Comparison of ENCODE assay signal across 25 cellular contexts in genomic region chr11:15127341-15127740, GRCh38. TPM values are rescaled to one million over a fixed set of nuclear protein-coding genes. Genes with fewer than 3 reads are reported as not detected.
DNase-seq lines count a peak whose midpoint lies in the region; ATAC-seq, FAIRE-seq and TF ChIP-seq lines count a peak whose summit lies in the region.
"Had no signal": no experiment of that assay in that cellular context is flagged by ENCODE, and none has a peak within 500 bp of the region (broad histone marks: within the 10 kb centered on the region; RNA-seq: fewer than 3 reads in every experiment).

No MANE protein-coding gene starts in this region.

- TF ChIP-seq CTCF in pancreas (IDR thresholded peaks at IDR 0.05), result no peak

- no peak for ATAC-seq in pancreas
- ATAC-seq: activated CD4-positive, alpha-beta T cell treated with anti-CD3 and anti-CD28 coated beads for 36 hours; GM12878; left ventricle myocardium superior; stimulated activated naive CD8-positive, alpha-beta T cell treated with anti-CD3 and anti-CD28 coated beads, Interleukin-15, Interleukin-2, amounts not matched to agents 100 U/mL and 50 U/mL, for 24 hours had no signal

- no peak overlapping the region for H3K27ac ChIP-seq in pancreas
- H3K27ac ChIP-seq: esophagus muscularis mucosa, ovary, SJSA1 had no signal

- H3K27me3 ChIP-seq in pancreas, result no peaks in the 10 kb centered on the region
- H3K27me3 ChIP-seq: esophagus muscularis mucosa, ovary, SJSA1 had no signal

- DNase-seq in HCEC 1CT (peak; percentile 96), amniotic stem cell (lab: John Stamatoyannopoulos, UW) (peak; percentile 44), fibroblast of the conjunctiva (ENCODE audit: low read depth) (peak; percentile 69), stromal cell of bone marrow (ENCODE audit: low read depth) (peak; percentile 91), NCI-H1092 treated with DMSO at 0.1 percent for 48 hours (lab: John Stamatoyannopoulos, UW) (no peak), OCI-M1 (lab: John Stamatoyannopoulos, UW) (no peak), nucleus accumbens (lab: John Stamatoyannopoulos, UW) (no peak), pancreas (no peak)
- DNase-seq: activated CD4-positive, alpha-beta T cell treated with anti-CD3 and anti-CD28 coated beads for 36 hours; activated CD8-positive, alpha-beta memory T cell treated with anti-CD3 and anti-CD28 coated beads, Interleukin-2, amount 50 U/mL, for 4 hours; activated gamma-delta T cell treated with Interleukin-2 at 50 U/mL for 16 hours; CD8-positive, alpha-beta memory T cell; GOT3; left ventricle myocardium superior; NCI-H1930; NCI-H510A treated with DMSO at 0.1 percent for 48 hours; ovary; stimulated activated naive CD8-positive, alpha-beta T cell treated with anti-CD3 and anti-CD28 coated beads, Interleukin-15, Interleukin-2, amounts not matched to agents 100 U/mL and 50 U/mL, for 24 hours; T-helper 9 cell had no signal

- FAIRE-seq in pancreas (lab: Jason Lieb, UNC), result no peak
- FAIRE-seq: GM12878, HTR-8/SVneo had no signal

- H3K4me3 ChIP-seq in pancreas, result no peak overlapping the region
- H3K4me3 ChIP-seq: esophagus muscularis mucosa, GM12878, ovary, SJSA1, smooth muscle cell had no signal

- intact Hi-C loops in pancreas (cut with DNase I), result no loop called here

- 82 to 88% methylated on average over 6 of the region's 6 CpGs for WGBS in pancreas, 2 donors

- H3K4me1 ChIP-seq in pancreas, result no peaks in the 10 kb centered on the region
- H3K4me1 ChIP-seq: esophagus muscularis mucosa had no signal

- no peaks in the 10 kb centered on the region for H3K36me3 ChIP-seq in pancreas
- H3K36me3 ChIP-seq: esophagus muscularis mucosa, ovary, SJSA1 had no signal

- no peaks in the 10 kb centered on the region for H3K9me3 ChIP-seq in pancreas
- H3K9me3 ChIP-seq: esophagus muscularis mucosa, ovary, SJSA1 had no signal

RNA-seq across cellular contexts. Expression of gene INSC, which starts 12.6 kb away (rescaled TPM):
- total RNA-seq in pancreas, result under 1 TPM; 0.50 to 0.88 (median 0.56) TPM
- 1 to 10 TPM; 1.3 to 1.6 TPM for polyA plus RNA-seq in pancreas
- total RNA-seq: CD8-positive, alpha-beta memory T cell; dermis microvascular lymphatic vessel endothelial cell; GM12878; smooth muscle cell had no signal
- polyA plus RNA-seq: CD8-positive, alpha-beta memory T cell; smooth muscle cell had no signal

RNA-seq across cellular contexts. Expression of gene CALCB, which starts 53.9 kb away (rescaled TPM):
- total RNA-seq in pancreas, result 1 to 10 TPM in 5 of 6 donors, under 1 TPM in 1; 0.83 to 2.6 (median 1.3) TPM
- polyA plus RNA-seq in pancreas, result 1 to 10 TPM in 1 of 2 donors, under 1 TPM in 1; 0.89 to 1.2 TPM
- total RNA-seq: dermis microvascular lymphatic vessel endothelial cell, esophagus muscularis mucosa, left ventricle myocardium superior, SJSA1, smooth muscle cell had no signal
- polyA plus RNA-seq: smooth muscle cell had no signal

Comparison
In these comparisons a context has a peak if more than half of its experiments do, and no peak if none do; other contexts are left out.
1. DNase-seq: peak in HCEC 1CT (single experiment), amniotic stem cell (single experiment), fibroblast of the conjunctiva (single experiment) and stromal cell of bone marrow (single experiment); none in NCI-H1092 treated with DMSO at 0.1 percent for 48 hours (single experiment), OCI-M1 (single experiment), nucleus accumbens (0 of 56) and pancreas (0 of 6).